13 cellular contexts compared by ENCODE assay signal in genomic region chr11:2737876-2738275, GRCh38. TPM values are rescaled to one million over a fixed set of nuclear protein-coding genes. Genes with fewer than 3 reads are reported as not detected.
DNase-seq lines count a peak whose midpoint lies in the region; ATAC-seq and TF ChIP-seq lines count a peak whose summit lies in the region.
"Had no signal": no experiment of that assay in that cellular context is flagged by ENCODE, and none has a peak within 500 bp of the region (broad histone marks: within the 10 kb centered on the region; RNA-seq: fewer than 3 reads in every experiment).

No MANE protein-coding gene starts in this region.

- no peaks in the 10 kb centered on the region for H3F3A ChIP-seq in GM23248 (ENCODE audit: insufficient read depth)
- H3F3A ChIP-seq in PC-3 (ENCODE audit: low read length, unreplicated experiment) = no peaks in the 10 kb centered on the region
- peaks cover 11% of the 10 kb centered on the region for H3F3A ChIP-seq in smooth muscle cell (ENCODE audit: low read depth)

- no peak overlapping the region for H3K27ac ChIP-seq in GM23248
- H3K27ac ChIP-seq in PC-3 (ENCODE audit: low read length) = no peak overlapping the region
- no peak overlapping the region for H3K27ac ChIP-seq in heart right ventricle
- no peak overlapping the region for H3K27ac ChIP-seq in smooth muscle cell (ENCODE audit: low read depth)
- no peak overlapping the region for H3K27ac ChIP-seq in dorsolateral prefrontal cortex

- H3K4me1 ChIP-seq in GM23248 (ENCODE audit: insufficient read depth) (peaks cover 11% of the 10 kb centered on the region), PC-3 (ENCODE audit: insufficient read depth, low read length) (peaks cover 37% of the 10 kb centered on the region), heart right ventricle (peaks cover 0 to 34% (median 19%) of the 10 kb centered on the region in 9 donors), smooth muscle cell (ENCODE audit: low read depth) (peaks cover 20% of the 10 kb centered on the region)

- no TSS peak for BruUV-seq in PC-3 (replicated peaks; lab: Mats Ljungman, UMichigan)

- CTCF ChIA-PET in PC-3 (lab: Charles Lee) = no interaction called here

- no peaks in the 10 kb centered on the region for H3K9me2 ChIP-seq in GM23248 (ENCODE audit: insufficient read depth)
- H3K9me2 ChIP-seq in PC-3 (replicated peaks; ENCODE audit: low read length) = no peaks in the 10 kb centered on the region

- 25 to 51% methylated on average over 2 to 5 of the region's 5 CpGs for WGBS in GM23248 (ENCODE audit: low coverage in 1 of 2, low lambda C conversion rate in 2 of 2, missing lambda C conversion rate in 2 of 2), 2 experiments
- 75 to 84% methylated on average over 5 of the region's 5 CpGs for WGBS in heart right ventricle, 2 donors
- 20% methylated on average over 2 of the region's 5 CpGs for WGBS in smooth muscle cell (ENCODE audit: low lambda C conversion rate)

- H3K9me3 ChIP-seq in GM23248 (ENCODE audit: low read depth) (no peaks in the 10 kb centered on the region), PC-3 (ENCODE audit: low read length) (no peaks in the 10 kb centered on the region), heart right ventricle (no peaks in the 10 kb centered on the region), smooth muscle cell (replicated peaks; ENCODE audit: low read depth) (no peaks in the 10 kb centered on the region)

- DNase-seq in GM23248 (peak; percentile 23), PC-3 (peak; percentile 22), heart right ventricle (peak in 1 of 2 donors; percentile 42), smooth muscle cell (lab: John Stamatoyannopoulos, UW; ENCODE audit: unreplicated experiment) (no peak), D341Med (ENCODE audit: low spot score) (no peak), dorsolateral prefrontal cortex (no peak), NK-92 (lab: John Stamatoyannopoulos, UW; ENCODE audit: unreplicated experiment) (no peak)
- DNase-seq: amygdala; CD8-positive, alpha-beta T cell; H9; NCI-H2227 treated with DMSO at 0.1 percent for 48 hours; stimulated activated naive B cell treated with anti-CD40 and anti-IgM and Interleukin-4, amounts not matched to agents 10 μg/mL and 1 μg/mL and 100 μg/mL, for 72 hours; T-helper 1 cell had no signal

- H3K36me3 ChIP-seq in GM23248 (ENCODE audit: low read depth) = no peaks in the 10 kb centered on the region
- no peaks in the 10 kb centered on the region for H3K36me3 ChIP-seq in PC-3 (ENCODE audit: low read depth, low read length)
- no peaks in the 10 kb centered on the region for H3K36me3 ChIP-seq in heart right ventricle
- H3K36me3 ChIP-seq in smooth muscle cell (ENCODE audit: low read depth) = no peaks in the 10 kb centered on the region

- H2AFZ ChIP-seq in GM23248 = no peak overlapping the region
- peak overlapping the region; percentile 12; the same call in 1 of the 2 replicates for H2AFZ ChIP-seq in PC-3 (ENCODE audit: low read length)
- H2AFZ ChIP-seq in smooth muscle cell (ENCODE audit: low read depth) = no peak overlapping the region

- TF ChIP-seq CTCF in PC-3 (conservative IDR thresholded peaks at IDR 0.05; ENCODE audit: low read depth, low read length) (no peak), heart right ventricle (IDR thresholded peaks at IDR 0.05) (no peak), smooth muscle cell (IDR thresholded peaks at IDR 0.05; ENCODE audit: borderline replicate concordance, insufficient read depth, poor library complexity, severe bottlenecking) (no peak), dorsolateral prefrontal cortex (IDR thresholded peaks at IDR 0.05 in 54 of 56, conservative IDR thresholded peaks at IDR 0.05 in 2 of 56; ENCODE audit: low read depth in 1 of 56, partially characterized antibody in 56 of 56) (no peak)

- ATAC-seq in PC-3 = peak; percentile 57
- peak in 5 of 8 donors; percentile 7 to 48 (median 38) for ATAC-seq in heart right ventricle
- ATAC-seq: CD8-positive, alpha-beta T cell; stimulated activated naive B cell treated with anti-CD40 and anti-IgM and Interleukin-4, amounts not matched to agents 10 μg/mL and 1 μg/mL and 100 μg/mL, for 72 hours had no signal

- H3K4me2 ChIP-seq in GM23248 (ENCODE audit: unreplicated experiment) (no peak overlapping the region), PC-3 (ENCODE audit: low read length) (peak overlapping the region; percentile 37), smooth muscle cell (peak overlapping the region; percentile 42)

- in situ Hi-C loops in GM23248 (cut with MboI) = no loop called here

- intact Hi-C loops in PC-3 (cut with micrococcal nuclease) = no loop called here
- intact Hi-C loops in heart right ventricle (cut with DNase I) = no loop called here
- intact Hi-C loops in dorsolateral prefrontal cortex (cut with DNase I) = loop anchor here in 1 of 2 donors (10.0 kb wide), 1 partner anchor 203 kb away; no protein-coding TSS in a partner anchor

- H4K20me1 ChIP-seq in GM23248 (ENCODE audit: insufficient read depth) (no peaks in the 10 kb centered on the region), PC-3 (ENCODE audit: low read length) (no peaks in the 10 kb centered on the region), smooth muscle cell (ENCODE audit: low read depth) (no peaks in the 10 kb centered on the region)

- no peak overlapping the region for H3K4me3 ChIP-seq in GM23248
- H3K4me3 ChIP-seq in PC-3 (ENCODE audit: low read length) = no peak overlapping the region
- no peak overlapping the region for H3K4me3 ChIP-seq in heart right ventricle
- H3K4me3 ChIP-seq in smooth muscle cell = no peak overlapping the region
- no peak overlapping the region for H3K4me3 ChIP-seq in dorsolateral prefrontal cortex

- H3K9ac ChIP-seq in GM23248 (no peak overlapping the region), PC-3 (ENCODE audit: low read length) (no peak overlapping the region), smooth muscle cell (ENCODE audit: low read depth) (no peak overlapping the region)

- H3K79me2 ChIP-seq in GM23248 (ENCODE audit: insufficient read depth) (no peaks in the 10 kb centered on the region), PC-3 (ENCODE audit: low read length) (no peaks in the 10 kb centered on the region), smooth muscle cell (ENCODE audit: low read depth) (no peaks in the 10 kb centered on the region)

- POLR2A ChIA-PET in PC-3 (lab: Charles Lee; ENCODE audit: unreplicated experiment) = no interaction called here

- H3K27me3 ChIP-seq in GM23248 (replicated peaks; ENCODE audit: insufficient read depth) (no peaks in the 10 kb centered on the region), PC-3 (ENCODE audit: low read length) (no peaks in the 10 kb centered on the region), heart right ventricle (no peaks in the 10 kb centered on the region), smooth muscle cell (ENCODE audit: low read depth) (no peaks in the 10 kb centered on the region), dorsolateral prefrontal cortex (no peaks in the 10 kb centered on the region)

RNA-seq across cellular contexts. Expression of gene KCNQ1OT1, which starts 38.1 kb away (rescaled TPM):
- total RNA-seq in GM23248 (2014; rRNA removed; shearing (Covaris generic)) = 0.86 and 1.1 TPM in 2 replicates
- polyA plus RNA-seq in GM23248 (2016; fragmentation: Nextera tagmentation; extraction: Ambion mirVana) (0.28 and 0.49 TPM in 2 replicates), heart right ventricle (under 1 TPM; 0.01 to 0.73 TPM), smooth muscle cell (1.6 and 4.6 TPM in 2 replicates)
- total RNA-seq in PC-3 (2014; rRNA removed) (1.5 and 1.7 TPM in 2 replicates), heart right ventricle (under 1 TPM; 0.28 to 0.56 (median 0.43) TPM), smooth muscle cell (9.8 and 12.3 TPM in 2 replicates), dorsolateral prefrontal cortex (1 to 10 TPM; 2.4 to 9.8 (median 4.7) TPM)

Comparison
In these comparisons a context has a peak if more than half of its experiments do, and no peak if none do; other contexts are left out.
1. DNase-seq: peak in GM23248 (single experiment) and PC-3 (single experiment); none in smooth muscle cell (single experiment), D341Med (single experiment), dorsolateral prefrontal cortex (0 of 10) and NK-92 (single experiment).